ENCODE assay signal across 13 cellular contexts in the genomic region with DNA sequence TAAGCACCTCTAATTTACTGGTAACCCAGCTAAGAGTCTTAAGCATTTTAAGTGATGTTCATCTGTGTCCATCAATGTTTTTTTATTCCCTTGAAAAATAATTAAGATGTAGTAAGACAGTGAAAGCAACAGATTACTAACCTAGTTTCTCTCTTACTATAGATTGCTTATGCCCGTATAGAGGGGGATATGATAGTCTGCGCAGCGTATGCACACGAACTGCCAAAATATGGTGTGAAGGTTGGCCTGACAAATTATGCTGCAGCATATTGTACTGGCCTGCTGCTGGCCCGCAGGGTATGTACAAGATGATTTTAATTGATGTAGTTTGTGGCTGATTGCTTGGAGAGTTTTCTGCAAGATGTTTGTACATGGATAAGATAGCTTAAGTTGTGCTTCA. TPM values are rescaled to one million over a fixed set of nuclear protein-coding genes. Genes with fewer than 3 reads are reported as not detected.
DNase-seq lines count a peak whose midpoint lies in the region; ATAC-seq, FAIRE-seq and TF ChIP-seq lines count a peak whose summit lies in the region.
"Had no signal": no experiment of that assay in that cellular context is flagged by ENCODE, and none has a peak within 500 bp of the region (broad histone marks: within the 10 kb centered on the region; RNA-seq: fewer than 3 reads in every experiment).

No MANE protein-coding gene starts in this region.

- H3K4me1 ChIP-seq in PC-3 (ENCODE audit: insufficient read depth, low read length): peaks cover 20% of the 10 kb centered on the region
- peaks cover 15% of the 10 kb centered on the region for H3K4me1 ChIP-seq in Caco-2

- peaks cover 74% of the 10 kb centered on the region for H4K20me1 ChIP-seq in PC-3 (ENCODE audit: low read length)

- POLR2A ChIA-PET in PC-3 (lab: Charles Lee; ENCODE audit: unreplicated experiment): no interaction called here
- POLR2A ChIA-PET in Caco-2 (lab: Charles Lee): no interaction called here

- no peak overlapping the region for H3K9ac ChIP-seq in PC-3 (ENCODE audit: low read length)

- H3K4me2 ChIP-seq in PC-3 (ENCODE audit: low read length): peak overlapping the region; percentile 88

- H3K36me3 ChIP-seq in PC-3 (ENCODE audit: low read depth, low read length) (peaks cover 73% of the 10 kb centered on the region), Caco-2 (ENCODE audit: control insufficient read depth, insufficient read depth, low read length) (no peaks in the 10 kb centered on the region)

- no peak overlapping the region for H2AFZ ChIP-seq in PC-3 (ENCODE audit: low read length)

- CTCF ChIA-PET in PC-3 (lab: Charles Lee): no interaction called here
- CTCF ChIA-PET in Caco-2 (lab: Charles Lee): no interaction called here

- H3K27ac Mint-ChIP-seq in T-helper 1 cell treated with Interleukin-12 subunit alpha and Interleukin-12 subunit beta and Interleukin-4 antibody, amounts not matched to agents 30 μg/mL and 1 μg/mL, for 36 hours: no peak overlapping the region
- H3K27ac Mint-ChIP-seq in endothelial cell (ENCODE audit: unreplicated experiment): peak overlapping the region; percentile 65
- H3K27ac Mint-ChIP-seq in progenitor cell of endocrine pancreas: peak overlapping the region; percentile 80
- no peak overlapping the region for H3K27ac Mint-ChIP-seq in Caco-2 (ENCODE audit: unreplicated experiment)

- H3K36me3 Mint-ChIP-seq in T-helper 1 cell treated with Interleukin-12 subunit alpha and Interleukin-12 subunit beta and Interleukin-4 antibody, amounts not matched to agents 30 μg/mL and 1 μg/mL, for 36 hours (ENCODE audit: low read depth): peaks cover 67% of the 10 kb centered on the region
- H3K36me3 Mint-ChIP-seq in endothelial cell (ENCODE audit: low read depth, unreplicated experiment) (peaks cover 35% of the 10 kb centered on the region), progenitor cell of endocrine pancreas (ENCODE audit: insufficient read depth) (peaks cover 40% of the 10 kb centered on the region), Caco-2 (ENCODE audit: insufficient read depth, unreplicated experiment) (peaks cover 81% of the 10 kb centered on the region)

- H3K27me3 ChIP-seq in PC-3 (ENCODE audit: low read length) (no peaks in the 10 kb centered on the region), Caco-2 (replicated peaks; ENCODE audit: control insufficient read depth, insufficient read depth, low read length) (no peaks in the 10 kb centered on the region)

- TF ChIP-seq CTCF in PC-3 (conservative IDR thresholded peaks at IDR 0.05; ENCODE audit: low read depth, low read length) (no peak), endothelial cell (IDR thresholded peaks at IDR 0.05; ENCODE audit: unreplicated experiment) (no peak), progenitor cell of endocrine pancreas (IDR thresholded peaks at IDR 0.05; ENCODE audit: unreplicated experiment) (no peak), Caco-2 (IDR thresholded peaks at IDR 0.05; ENCODE audit: insufficient read depth in 1 of 2, low read depth in 1 of 2, low read length in 1 of 2, severe bottlenecking in 1 of 2, unreplicated experiment in 1 of 2) (no peak)

- H3K9me2 ChIP-seq in PC-3 (replicated peaks; ENCODE audit: low read length): no peaks in the 10 kb centered on the region

- no peak for DNase-seq in T-helper 1 cell
- no peak for DNase-seq in PC-3
- no peak for DNase-seq in endothelial cell (ENCODE audit: low spot score)
- DNase-seq in progenitor cell of endocrine pancreas (ENCODE audit: low spot score, unreplicated experiment): no peak
- DNase-seq in mesenteric fat pad (ENCODE audit: low spot score): no peak
- DNase-seq in urothelium cell line (ENCODE audit: low spot score): no peak
- DNase-seq in Caco-2: no peak
- DNase-seq: 8988T; left ventricle myocardium superior; NCI-H1417 treated with DMSO at 0.1 percent for 48 hours; SIG-M5; stimulated activated CD4-positive, alpha-beta T cell treated with anti-CD3 and anti-CD28 coated beads, Interleukin-12 subunit alpha, Interleukin-12 subunit beta, amount 100 ng/mL, for 4 hours had no signal

- H3K9me3 Mint-ChIP-seq in T-helper 1 cell treated with Interleukin-12 subunit alpha and Interleukin-12 subunit beta and Interleukin-4 antibody, amounts not matched to agents 30 μg/mL and 1 μg/mL, for 36 hours: no peaks in the 10 kb centered on the region
- H3K9me3 Mint-ChIP-seq in endothelial cell (ENCODE audit: unreplicated experiment): no peaks in the 10 kb centered on the region
- no peaks in the 10 kb centered on the region for H3K9me3 Mint-ChIP-seq in progenitor cell of endocrine pancreas (ENCODE audit: low read depth)
- no peaks in the 10 kb centered on the region for H3K9me3 Mint-ChIP-seq in Caco-2 (ENCODE audit: unreplicated experiment)

- peaks cover 79% of the 10 kb centered on the region for H3K79me2 ChIP-seq in PC-3 (ENCODE audit: low read length)

- H3K4me1 Mint-ChIP-seq in T-helper 1 cell treated with Interleukin-12 subunit alpha and Interleukin-12 subunit beta and Interleukin-4 antibody, amounts not matched to agents 30 μg/mL and 1 μg/mL, for 36 hours (ENCODE audit: low read depth): peaks cover 59% of the 10 kb centered on the region
- H3K4me1 Mint-ChIP-seq in endothelial cell (ENCODE audit: unreplicated experiment) (peaks cover 34% of the 10 kb centered on the region), progenitor cell of endocrine pancreas (ENCODE audit: low read depth) (peaks cover 40% of the 10 kb centered on the region), Caco-2 (ENCODE audit: low read depth, unreplicated experiment) (no peaks in the 10 kb centered on the region)

- H3F3A ChIP-seq in PC-3 (ENCODE audit: low read length, unreplicated experiment): no peaks in the 10 kb centered on the region

- H3K27me3 Mint-ChIP-seq in T-helper 1 cell treated with Interleukin-12 subunit alpha and Interleukin-12 subunit beta and Interleukin-4 antibody, amounts not matched to agents 30 μg/mL and 1 μg/mL, for 36 hours (ENCODE audit: low read depth): no peaks in the 10 kb centered on the region
- no peaks in the 10 kb centered on the region for H3K27me3 Mint-ChIP-seq in endothelial cell (ENCODE audit: unreplicated experiment)
- H3K27me3 Mint-ChIP-seq in progenitor cell of endocrine pancreas: no peaks in the 10 kb centered on the region
- H3K27me3 Mint-ChIP-seq in Caco-2 (ENCODE audit: insufficient read depth, unreplicated experiment): no peaks in the 10 kb centered on the region

- FAIRE-seq in urothelium cell line (lab: Jason Lieb, UNC): no peak

- peak overlapping the region; percentile 96 for H3K4me3 Mint-ChIP-seq in T-helper 1 cell treated with Interleukin-12 subunit alpha and Interleukin-12 subunit beta and Interleukin-4 antibody, amounts not matched to agents 30 μg/mL and 1 μg/mL, for 36 hours
- H3K4me3 Mint-ChIP-seq in endothelial cell (ENCODE audit: unreplicated experiment) (peak overlapping the region; percentile 6), progenitor cell of endocrine pancreas (ENCODE audit: low read depth) (peak overlapping the region; percentile 99), Caco-2 (ENCODE audit: unreplicated experiment) (no peak overlapping the region)

- no peak for ATAC-seq in PC-3
- ATAC-seq: left ventricle myocardium superior had no signal

- BruUV-seq in PC-3 (replicated peaks; lab: Mats Ljungman, UMichigan): no TSS peak
- BruUV-seq in Caco-2 (replicated peaks; lab: Mats Ljungman, UMichigan): no TSS peak

- H3K9me3 ChIP-seq in PC-3 (ENCODE audit: low read length) (no peaks in the 10 kb centered on the region), Caco-2 (no peaks in the 10 kb centered on the region)

- intact Hi-C loops in PC-3 (cut with micrococcal nuclease) (loop anchor here (5.0 kb wide), 1 partner anchor 87 kb away; no protein-coding TSS in a partner anchor), Caco-2 (cut with micrococcal nuclease; ENCODE audit: unreplicated experiment) (loop anchor here (5.0 kb wide), 2 partner anchors 47 to 87 kb away; a partner anchor contains a TSS)

- H3K4me3 ChIP-seq in PC-3 (ENCODE audit: low read length): peak overlapping the region; percentile 98
- no peak overlapping the region for H3K4me3 ChIP-seq in Caco-2 (ENCODE audit: low read depth, low read length)

- no peak overlapping the region for H3K27ac ChIP-seq in PC-3 (ENCODE audit: low read length)

RNA-seq across cellular contexts. Expression of a gene that starts 2.8 kb away (rescaled TPM):
- total RNA-seq in PC-3 (2014; rRNA removed): 1,246 and 1,285 TPM in 2 replicates
- total RNA-seq in endothelial cell (ENCODE audit: unreplicated experiment): 1,318 TPM
- total RNA-seq in progenitor cell of endocrine pancreas: 1,364 and 1,423 TPM in 2 replicates
- 762 TPM for total RNA-seq in mesenteric fat pad
- total RNA-seq in Caco-2 (2022): 1,118 and 1,177 TPM in 2 replicates

RNA-seq across cellular contexts. Expression of a gene that starts 49.7 kb away (rescaled TPM):
- 38.2 and 65.5 TPM in 2 replicates for total RNA-seq in PC-3 (2014; rRNA removed)
- 33.0 TPM for total RNA-seq in endothelial cell (ENCODE audit: unreplicated experiment)
- 30.3 and 32.1 TPM in 2 replicates for total RNA-seq in progenitor cell of endocrine pancreas
- total RNA-seq in mesenteric fat pad: 44.4 TPM
- total RNA-seq in Caco-2 (2022): 31.2 and 32.8 TPM in 2 replicates

Comparison
In these comparisons a context has a peak if more than half of its experiments do, and no peak if none do; other contexts are left out.
1. H3K27ac Mint-ChIP-seq: peak in endothelial cell (single experiment) and progenitor cell of endocrine pancreas (single experiment); none in T-helper 1 cell treated with Interleukin-12 subunit alpha and Interleukin-12 subunit beta and Interleukin-4 antibody, amounts not matched to agents 30 μg/mL and 1 μg/mL, for 36 hours (single experiment) and Caco-2 (single experiment).